ENCODE assay signal across 11 cellular contexts in genomic region chr5:76960004-76960625, GRCh38. TPM values are rescaled to one million over a fixed set of nuclear protein-coding genes. Genes with fewer than 3 reads are reported as not detected.
A peak's percentile ranks its signal among the peaks of the same experiment; 100 is the strongest.
DNase-seq lines count a peak whose midpoint lies in the region; ATAC-seq and TF ChIP-seq lines count a peak whose summit lies in the region.
"Had no signal": no experiment of that assay in that cellular context is flagged by ENCODE, and none has a peak within 500 bp of the region (broad histone marks: within the 10 kb centered on the region; RNA-seq: fewer than 3 reads in every experiment).

No MANE protein-coding gene starts in this region.

- no peaks in the 10 kb centered on the region for H3K36me3 ChIP-seq in A673 (ENCODE audit: insufficient read depth, low read length, poor library complexity, severe bottlenecking)
- H3K36me3 ChIP-seq in trophoblast cell (ENCODE audit: control insufficient read depth in 1 of 2, insufficient read depth in 2 of 2, low read length in 2 of 2) = no peaks in the 10 kb centered on the region

- H3K79me2 ChIP-seq in trophoblast cell (ENCODE audit: control insufficient read depth, insufficient read depth, low read length, poor library complexity) = no peaks in the 10 kb centered on the region

- H3K79me1 ChIP-seq in trophoblast cell (ENCODE audit: low read length) = no peaks in the 10 kb centered on the region

- H2BK12ac ChIP-seq in trophoblast cell (ENCODE audit: low read length) = no peak overlapping the region

- H3K9ac ChIP-seq in trophoblast cell (ENCODE audit: low read length) = no peak overlapping the region
- H3K9ac ChIP-seq: GM23248 had no signal

- intact Hi-C loops in A673 (cut with micrococcal nuclease; ENCODE audit: unreplicated experiment) = no loop called here

- H3K27ac ChIP-seq in A673 (ENCODE audit: low read depth, low read length, poor library complexity, severe bottlenecking) (no peak overlapping the region), trophoblast cell (ENCODE audit: low read depth, low read length) (no peak overlapping the region)
- H3K27ac ChIP-seq: 22Rv1, GM23248 had no signal

- no peak overlapping the region for H2AFZ ChIP-seq in trophoblast cell (ENCODE audit: insufficient read depth, low read length, poor library complexity)
- H2AFZ ChIP-seq: GM23248 had no signal

- H3K4me3 ChIP-seq in skeletal muscle cell (ENCODE audit: low read depth, low read length) = no peak overlapping the region
- H3K4me3 ChIP-seq in A673 (ENCODE audit: low read depth, low read length, poor library complexity, severe bottlenecking) = no peak overlapping the region
- no peak overlapping the region for H3K4me3 ChIP-seq in trophoblast cell (ENCODE audit: low read depth, low read length)
- H3K4me3 ChIP-seq: GM23248 had no signal

- no peak overlapping the region for H3K18ac ChIP-seq in trophoblast cell (ENCODE audit: low read length)

- CTCF ChIA-PET in A673 (lab: Charles Lee) = no interaction called here

- H2BK120ac ChIP-seq in trophoblast cell (ENCODE audit: insufficient read depth, low read length, poor library complexity) = no peak overlapping the region

- TF ChIP-seq CTCF in A673 (conservative IDR thresholded peaks at IDR 0.05; ENCODE audit: low read depth, low read length) = no peak

- no peak overlapping the region for H2BK5ac ChIP-seq in trophoblast cell (ENCODE audit: low read depth, low read length, poor library complexity)

- BruUV-seq in A673 (replicated peaks; lab: Mats Ljungman, UMichigan) = no TSS peak

- POLR2A ChIA-PET in A673 (lab: Charles Lee; ENCODE audit: low non-redundant PET) = no interaction called here

- H3K4me1 ChIP-seq in A673 (ENCODE audit: insufficient read depth, low read length, poor library complexity, severe bottlenecking) (peaks cover 12% of the 10 kb centered on the region), trophoblast cell (ENCODE audit: control insufficient read depth in 1 of 2, insufficient read depth in 2 of 2, low read length in 2 of 2) (peaks cover 0 to 3% of the 10 kb centered on the region in 2 experiments)

- no peak overlapping the region for H2AK5ac ChIP-seq in trophoblast cell (ENCODE audit: low read length)

- no peak overlapping the region for H3K4ac ChIP-seq in trophoblast cell (ENCODE audit: low read depth, low read length)

- H3K9me3 ChIP-seq in A673 (ENCODE audit: low read depth, low read length, poor library complexity, severe bottlenecking) (no peaks in the 10 kb centered on the region), trophoblast cell (ENCODE audit: insufficient read depth, low read depth, low read length) (no peaks in the 10 kb centered on the region)

- no peak overlapping the region for H4K8ac ChIP-seq in trophoblast cell (ENCODE audit: low read depth, low read length)

- DNase-seq in DMS 273 (lab: John Stamatoyannopoulos, UW; ENCODE audit: unreplicated experiment) = peak; percentile 8
- no peak for DNase-seq in DMS 273 treated with DMSO at 0.1 percent for 48 hours (lab: John Stamatoyannopoulos, UW)
- peak; percentile 70 for DNase-seq in UCSD-AML1 (lab: John Stamatoyannopoulos, UW; ENCODE audit: unreplicated experiment)
- DNase-seq in skeletal muscle cell (ENCODE audit: low read depth) = peak; percentile 19
- DNase-seq in A673 (ENCODE audit: low spot score) = no peak
- DNase-seq in NOMO-1 treated with dmso at 0.1 percent for 144 hours (lab: John Stamatoyannopoulos, UW; ENCODE audit: unreplicated experiment) = no peak
- DNase-seq in trophoblast cell = no peak
- DNase-seq: activated gamma-delta T cell treated with Interleukin-2 at 50 U/mL for 16 hours had no signal

- H3K4me2 ChIP-seq in trophoblast cell (ENCODE audit: low read length) = no peak overlapping the region

- no peak overlapping the region for H4K12ac ChIP-seq in trophoblast cell (ENCODE audit: low read depth, low read length)

- no peak overlapping the region for H4K91ac ChIP-seq in trophoblast cell (ENCODE audit: low read depth, low read length)

- no peak overlapping the region for H3K23ac ChIP-seq in trophoblast cell (ENCODE audit: low read length)

- WGBS in trophoblast cell (ENCODE audit: extremely low coverage, insufficient coverage, insufficient read length) = no CpG with 5 or more reads among the region's 3 CpGs

- peak; percentile 63 for ATAC-seq in HG03139 (IDR thresholded peaks at IDR 0.05; ENCODE audit: unreplicated experiment)

- H3K14ac ChIP-seq in trophoblast cell (ENCODE audit: low read length) = no peak overlapping the region

- peaks cover 5% of the 10 kb centered on the region for H3K27me3 ChIP-seq in A673 (replicated peaks; ENCODE audit: insufficient read depth, low read depth, low read length, poor library complexity)
- H3K27me3 ChIP-seq in trophoblast cell (ENCODE audit: insufficient read depth, low read length) = peaks cover 3% of the 10 kb centered on the region

RNA-seq across cellular contexts. Expression of gene CRHBP, which starts 7.3 kb away (rescaled TPM):
- not detected in 2 replicates for total RNA-seq in A673 (2021)
- polyA plus RNA-seq in trophoblast cell (2013) = 0.07 and 0.08 TPM in 2 replicates
- total RNA-seq: GM23248 had no signal
- polyA plus RNA-seq: GM23248 had no signal

Comparison
In these comparisons a context has a peak if more than half of its experiments do, and no peak if none do; other contexts are left out.
1. DNase-seq: peak in DMS 273 (single experiment), UCSD-AML1 (single experiment) and skeletal muscle cell (single experiment); none in DMS 273 treated with DMSO at 0.1 percent for 48 hours (single experiment), A673 (single experiment), NOMO-1 treated with dmso at 0.1 percent for 144 hours (single experiment) and trophoblast cell (0 of 2).